ENCODE assay signal across 9 cellular contexts in genomic region chr4:144399927-144400326, GRCh38.
DNase-seq lines count a peak whose midpoint lies in the region; ATAC-seq lines count a peak whose summit lies in the region.
"Had no signal": no experiment of that assay in that cellular context is flagged by ENCODE, and none has a peak within 500 bp of the region (broad histone marks: within the 10 kb centered on the region; RNA-seq: fewer than 3 reads in every experiment).

No MANE protein-coding gene starts in this region.

- DNase-seq in NCI-H510A treated with DMSO at 0.1 percent for 48 hours (lab: John Stamatoyannopoulos, UW) (peak; percentile 5), NCI-H510A (lab: John Stamatoyannopoulos, UW) (no peak), amniotic stem cell (lab: John Stamatoyannopoulos, UW) (peak; percentile 88), stromal cell of bone marrow (ENCODE audit: low read depth) (peak; percentile 80), UCSD-AML1 (lab: John Stamatoyannopoulos, UW; ENCODE audit: unreplicated experiment) (no peak), NK-92 (lab: John Stamatoyannopoulos, UW; ENCODE audit: unreplicated experiment) (no peak)
- DNase-seq: caudate nucleus had no signal

- ATAC-seq in HG03442 (IDR thresholded peaks at IDR 0.05; ENCODE audit: unreplicated experiment): peak; percentile 86
- ATAC-seq in GM19397 (IDR thresholded peaks at IDR 0.05; ENCODE audit: unreplicated experiment): no peak

Comparison
In these comparisons a context has a peak if more than half of its experiments do, and no peak if none do; other contexts are left out.
1. DNase-seq: peak in NCI-H510A treated with DMSO at 0.1 percent for 48 hours (single experiment), amniotic stem cell (single experiment) and stromal cell of bone marrow (single experiment); none in NCI-H510A (single experiment), UCSD-AML1 (single experiment) and NK-92 (single experiment).